ENCODE assay signal across 27 cellular contexts in the genomic region with DNA sequence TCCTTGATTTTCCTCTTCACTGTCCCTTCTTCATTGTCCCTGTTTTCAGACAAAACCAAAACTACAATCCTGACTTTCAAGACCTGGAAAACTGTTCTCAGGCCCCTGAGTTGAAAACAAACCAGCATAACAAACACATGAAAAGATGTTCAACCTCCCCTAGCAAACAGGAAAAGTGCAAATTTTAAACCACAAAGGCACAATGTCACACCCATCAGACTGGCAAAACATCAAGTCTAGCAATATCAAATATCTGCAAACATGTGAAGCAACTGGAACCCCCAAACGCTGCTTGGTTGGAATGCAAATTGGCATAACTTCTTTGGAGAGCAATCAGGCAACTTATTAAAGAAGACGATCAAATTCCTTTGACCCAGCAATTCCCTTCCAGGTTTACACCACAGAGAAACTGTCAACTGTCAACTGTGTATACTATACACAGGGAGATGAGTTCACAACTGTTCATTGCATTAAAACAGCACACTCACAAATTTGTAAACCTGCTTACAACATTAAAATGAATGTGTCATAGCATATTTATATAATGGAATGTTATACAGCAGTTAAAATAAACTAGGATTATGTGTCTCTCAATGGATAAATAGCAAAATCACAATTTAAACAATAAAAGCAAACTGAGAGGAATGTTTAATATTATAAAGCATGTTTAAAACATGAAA. TPM values are rescaled to one million over a fixed set of nuclear protein-coding genes. Genes with fewer than 3 reads are reported as not detected.
DNase-seq lines count a peak whose midpoint lies in the region; ATAC-seq, FAIRE-seq and TF ChIP-seq lines count a peak whose summit lies in the region.
"Had no signal": no experiment of that assay in that cellular context is flagged by ENCODE, and none has a peak within 500 bp of the region (broad histone marks: within the 10 kb centered on the region; RNA-seq: fewer than 3 reads in every experiment).

No MANE protein-coding gene starts in this region.

- H4K20me1 ChIP-seq in IMR-90 (ENCODE audit: insufficient read depth, low read length), result peaks cover 52% of the 10 kb centered on the region; the same call in 1 of the 2 replicates

- no peak overlapping the region for H3K4me2 ChIP-seq in IMR-90 (ENCODE audit: low read depth, low read length)
- H3K4me2 ChIP-seq: SK-N-SH had no signal

- no peak overlapping the region for H3K23ac ChIP-seq in IMR-90 (ENCODE audit: low read depth, low read length)

- peaks cover 28% of the 10 kb centered on the region for H3K4me1 Mint-ChIP-seq in activated T-cell treated with anti-CD3 and anti-CD28 coated beads, Interleukin-2, amount 50 U/mL, for 4 hours (ENCODE audit: low read depth)
- H3K4me1 Mint-ChIP-seq in activated T-cell treated with anti-CD3 and anti-CD28 coated beads, Interleukin-2, amount 50 U/mL, for 24 hours (ENCODE audit: low read depth), result peaks cover 14% of the 10 kb centered on the region
- peaks cover 39% of the 10 kb centered on the region for H3K4me1 Mint-ChIP-seq in stimulated activated memory B cell treated with anti-CD40 and anti-IgM and Interleukin-4, amounts not matched to agents 10 μg/mL and 1 μg/mL and 100 μg/mL, for 72 hours

- H4K5ac ChIP-seq in IMR-90 (ENCODE audit: low read depth, low read length), result no peak overlapping the region

- H2AK9ac ChIP-seq in IMR-90 (replicated peaks; ENCODE audit: low read depth, low read length, poor library complexity), result no peak overlapping the region

- H2BK15ac ChIP-seq in IMR-90 (ENCODE audit: low read depth, low read length), result no peak overlapping the region

- ATAC-seq in activated T-cell treated with anti-CD3 and anti-CD28 coated beads, Interleukin-2, amount 50 U/mL, for 4 hours, result no peak
- ATAC-seq in IMR-90 (ENCODE audit: low read depth), result peak; percentile 59
- ATAC-seq in stimulated activated memory B cell treated with anti-CD40 and anti-IgM and Interleukin-4, amounts not matched to agents 10 μg/mL and 1 μg/mL and 100 μg/mL, for 72 hours, result no peak
- ATAC-seq in GM19328 (IDR thresholded peaks at IDR 0.05; ENCODE audit: unreplicated experiment), result no peak
- no peak for ATAC-seq in sciatic nerve
- ATAC-seq: HCT116, heart left ventricle, left cardiac atrium had no signal

- H3K9me3 ChIP-seq in IMR-90 (ENCODE audit: control insufficient read depth, insufficient read depth, low read length), result no peaks in the 10 kb centered on the region
- H3K9me3 ChIP-seq: BE2C, heart left ventricle, neutrophil, prostate gland, SK-N-SH, upper lobe of left lung had no signal

- peaks cover 6% of the 10 kb centered on the region for H3K4me1 ChIP-seq in IMR-90 (ENCODE audit: control insufficient read depth, insufficient read depth, low read length)
- H3K4me1 ChIP-seq: BE2C had no signal

- dilution Hi-C loops in IMR-90 (cut with HindIII; ENCODE audit: low sequenced_read_pairs, unreplicated experiment), result no loop called here

- peak overlapping the region; percentile 0 for H3K4me3 Mint-ChIP-seq in activated T-cell treated with anti-CD3 and anti-CD28 coated beads, Interleukin-2, amount 50 U/mL, for 4 hours
- no peak overlapping the region for H3K4me3 Mint-ChIP-seq in activated T-cell treated with anti-CD3 and anti-CD28 coated beads, Interleukin-2, amount 50 U/mL, for 24 hours
- no peak overlapping the region for H3K4me3 Mint-ChIP-seq in stimulated activated memory B cell treated with anti-CD40 and anti-IgM and Interleukin-4, amounts not matched to agents 10 μg/mL and 1 μg/mL and 100 μg/mL, for 72 hours

- H3K14ac ChIP-seq in IMR-90 (replicated peaks; ENCODE audit: low read depth, low read length), result no peak overlapping the region

- in situ Hi-C loops in IMR-90 (cut with MboI; ENCODE audit: low sequenced_read_pairs), result no loop called here

- H3K27me3 ChIP-seq in IMR-90 (ENCODE audit: control insufficient read depth, insufficient read depth, low read length), result no peaks in the 10 kb centered on the region
- H3K27me3 ChIP-seq in bronchial epithelial cell (ENCODE audit: control insufficient read depth, insufficient read depth, low read length), result no peaks in the 10 kb centered on the region
- H3K27me3 ChIP-seq: BE2C, heart left ventricle, upper lobe of left lung had no signal

- H2BK120ac ChIP-seq in IMR-90 (ENCODE audit: low read depth, low read length), result no peak overlapping the region

- no peak for DNase-seq in activated T-cell treated with anti-CD3 and anti-CD28 coated beads, Interleukin-2, amount 50 U/mL, for 4 hours
- no peak for DNase-seq in activated T-cell treated with anti-CD3 and anti-CD28 coated beads, Interleukin-2, amount 50 U/mL, for 24 hours
- DNase-seq in IMR-90, result peak; percentile 28
- peak; percentile 23 for DNase-seq in bronchial epithelial cell (ENCODE audit: low read depth)
- no peak for DNase-seq in CD1c-positive myeloid dendritic cell (ENCODE audit: extremely low spot score)
- no peak for DNase-seq in sciatic nerve (ENCODE audit: low spot score)
- DNase-seq: activated naive CD4-positive, alpha-beta T cell treated with Interleukin-2 at 50 U/mL for 16 hours; activated T-cell treated with anti-CD3 and anti-CD28 coated beads, Interleukin-2, amount 50 U/mL, for 1 hour; BE2C; Calu3; central memory CD4-positive, alpha-beta T cell; heart left ventricle; left cardiac atrium; NCI-H2081; NCI-H226; NCI-H748 treated with DMSO at 0.1 percent for 48 hours; SK-N-SH; stimulated activated CD8-positive, alpha-beta memory T cell treated with anti-CD3 and anti-CD28 coated beads, Interleukin-4, amount 100 ng/mL, for 48 hours; T-helper 9 cell; upper lobe of left lung; WERI-Rb-1 had no signal

- 0 out of 2 replicates have a peak overlapping the region, but pooled peaks have one; percentile 29 for H3K18ac ChIP-seq in IMR-90 (ENCODE audit: low read depth, low read length)

- no peak overlapping the region for H4K8ac ChIP-seq in IMR-90 (ENCODE audit: low read depth in 2 of 2, low read length in 2 of 2)

- TF ChIP-seq CTCF in IMR-90 (conservative IDR thresholded peaks at IDR 0.05; ENCODE audit: low read depth, low read length), result no peak
- no peak for TF ChIP-seq CTCF in bronchial epithelial cell (IDR thresholded peaks at IDR 0.05; ENCODE audit: insufficient read depth, low read length, severe bottlenecking)

- H2BK5ac ChIP-seq in IMR-90 (ENCODE audit: low read depth, low read length, poor library complexity, severe bottlenecking), result no peak overlapping the region

- POLR2A ChIA-PET in IMR-90 (lab: Charles Lee; ENCODE audit: unreplicated experiment), result no interaction called here

- CTCF ChIA-PET in IMR-90 (lab: Yijun Ruan, JAX), result no interaction called here

- H3K79me1 ChIP-seq in IMR-90 (ENCODE audit: low read depth in 1 of 2, low read length in 2 of 2), result peaks cover 29 to 70% of the 10 kb centered on the region in 2 experiments

- BruUV-seq in IMR-90 (replicated peaks; lab: Mats Ljungman, UMichigan), result no TSS peak

- no peak overlapping the region for H3K27ac Mint-ChIP-seq in activated T-cell treated with anti-CD3 and anti-CD28 coated beads, Interleukin-2, amount 50 U/mL, for 24 hours
- peak overlapping the region; percentile 14 for H3K27ac Mint-ChIP-seq in stimulated activated memory B cell treated with anti-CD40 and anti-IgM and Interleukin-4, amounts not matched to agents 10 μg/mL and 1 μg/mL and 100 μg/mL, for 72 hours

- no peak for TF ChIP-seq RAD21 in IMR-90 (IDR thresholded peaks at IDR 0.05; ENCODE audit: low read length)

- H4K91ac ChIP-seq in IMR-90 (ENCODE audit: insufficient read depth, low read depth, low read length), result no peak overlapping the region

- intact Hi-C loops in IMR-90 (cut with micrococcal nuclease) (loop anchor here (10.0 kb wide), 2 partner anchors 213 to 1583 kb away; a partner anchor contains a TSS), sciatic nerve (cut with DNase I) (no loop called here)

- no peak for TF ChIP-seq POLR2A in IMR-90 (IDR thresholded peaks at IDR 0.05; ENCODE audit: low read depth, low read length)

- no peak overlapping the region for H2BK20ac ChIP-seq in IMR-90 (ENCODE audit: low read depth, low read length)

- H3K4ac ChIP-seq in IMR-90 (ENCODE audit: low read depth, low read length), result no peak overlapping the region

- H3K4me3 ChIP-seq in IMR-90 (ENCODE audit: insufficient read depth, low read depth, low read length) (no peak overlapping the region), bronchial epithelial cell (ENCODE audit: low read depth, low read length) (no peak overlapping the region)
- H3K4me3 ChIP-seq: heart left ventricle, prostate gland, upper lobe of left lung had no signal

- H2AK5ac ChIP-seq in IMR-90 (ENCODE audit: low read depth, low read length), result no peak overlapping the region

- peaks cover 1% of the 10 kb centered on the region; the same call in 1 of the 2 replicates for H3K36me3 ChIP-seq in IMR-90 (ENCODE audit: control insufficient read depth, insufficient read depth, low read length)
- no peaks in the 10 kb centered on the region for H3K36me3 ChIP-seq in bronchial epithelial cell (ENCODE audit: control insufficient read depth, insufficient read depth, low read length)
- H3K36me3 ChIP-seq: BE2C, heart left ventricle, neutrophil, prostate gland, upper lobe of left lung, WERI-Rb-1 had no signal

- FAIRE-seq in bronchial epithelial cell (lab: Jason Lieb, UNC), result no peak
- FAIRE-seq: astrocyte had no signal

- peaks cover 13% of the 10 kb centered on the region for H3K36me3 Mint-ChIP-seq in activated T-cell treated with anti-CD3 and anti-CD28 coated beads, Interleukin-2, amount 50 U/mL, for 4 hours (ENCODE audit: insufficient read depth)
- H3K36me3 Mint-ChIP-seq in activated T-cell treated with anti-CD3 and anti-CD28 coated beads, Interleukin-2, amount 50 U/mL, for 24 hours (ENCODE audit: low read depth), result no peaks in the 10 kb centered on the region
- H3K36me3 Mint-ChIP-seq in stimulated activated memory B cell treated with anti-CD40 and anti-IgM and Interleukin-4, amounts not matched to agents 10 μg/mL and 1 μg/mL and 100 μg/mL, for 72 hours, result peaks cover 31% of the 10 kb centered on the region

- H3K9ac ChIP-seq in IMR-90 (ENCODE audit: low read depth, low read length), result no peak overlapping the region
- H3K9ac ChIP-seq: SK-N-SH had no signal

- no peak overlapping the region for H3K56ac ChIP-seq in IMR-90 (ENCODE audit: extremely low read depth, insufficient read depth, low read length)

- no peak overlapping the region for H2AFZ ChIP-seq in IMR-90 (replicated peaks; ENCODE audit: low read length, poor library complexity)

- H3K27ac ChIP-seq in IMR-90 (ENCODE audit: insufficient read depth, low read length), result no peak overlapping the region
- H3K27ac ChIP-seq: heart left ventricle, neutrophil, prostate gland, upper lobe of left lung, WERI-Rb-1 had no signal

- H3K9me3 Mint-ChIP-seq in activated T-cell treated with anti-CD3 and anti-CD28 coated beads, Interleukin-2, amount 50 U/mL, for 4 hours, result peaks cover 5% of the 10 kb centered on the region
- H3K9me3 Mint-ChIP-seq in activated T-cell treated with anti-CD3 and anti-CD28 coated beads, Interleukin-2, amount 50 U/mL, for 24 hours, result no peaks in the 10 kb centered on the region
- no peaks in the 10 kb centered on the region for H3K9me3 Mint-ChIP-seq in stimulated activated memory B cell treated with anti-CD40 and anti-IgM and Interleukin-4, amounts not matched to agents 10 μg/mL and 1 μg/mL and 100 μg/mL, for 72 hours

- WGBS in IMR-90 (ENCODE audit: extremely low coverage in 2 of 2, insufficient read length in 1 of 2), 2 experiments, result no CpG with 5 or more reads among the region's 2 CpGs

- no peaks in the 10 kb centered on the region for H3K27me3 Mint-ChIP-seq in activated T-cell treated with anti-CD3 and anti-CD28 coated beads, Interleukin-2, amount 50 U/mL, for 4 hours (ENCODE audit: low read depth)
- H3K27me3 Mint-ChIP-seq in activated T-cell treated with anti-CD3 and anti-CD28 coated beads, Interleukin-2, amount 50 U/mL, for 24 hours, result peaks cover 3% of the 10 kb centered on the region
- no peaks in the 10 kb centered on the region for H3K27me3 Mint-ChIP-seq in stimulated activated memory B cell treated with anti-CD40 and anti-IgM and Interleukin-4, amounts not matched to agents 10 μg/mL and 1 μg/mL and 100 μg/mL, for 72 hours

- H3K9me1 ChIP-seq in IMR-90 (ENCODE audit: insufficient read depth, low read length), result peaks cover 12% of the 10 kb centered on the region

RNA-seq across cellular contexts. Expression of a gene that starts 7.0 kb away (rescaled TPM):
- total RNA-seq in activated T-cell treated with anti-CD3 and anti-CD28 coated beads, Interleukin-2, amount 50 U/mL, for 4 hours, result 10 to 100 TPM in 1 of 3 donors, 1 to 10 TPM in 2; 6.2 to 10.4 (median 7.4) TPM
- total RNA-seq in IMR-90 (2012; rRNA removed) (15.4 and 20.3 TPM in 2 replicates), bronchial epithelial cell (14.7 and 17.2 TPM in 2 replicates), sciatic nerve (130 TPM)
- 6.0 and 9.3 TPM in 2 replicates for polyA plus RNA-seq in IMR-90 (2012; rRNA removed)
- polyA plus RNA-seq in IMR-90 (2012; cell fraction: cytosol; rRNA removed), result 1.5 and 2.0 TPM in 2 replicates
- polyA plus RNA-seq in IMR-90 (2012; cell fraction: nucleus; rRNA removed; ENCODE audit: low replicate concordance), result 1.7 and 8.4 TPM in 2 replicates

Comparison
In these comparisons a context has a peak if more than half of its experiments do, and no peak if none do; other contexts are left out.
1. DNase-seq: peak in IMR-90 (single experiment) and bronchial epithelial cell (single experiment); none in activated T-cell treated with anti-CD3 and anti-CD28 coated beads, Interleukin-2, amount 50 U/mL, for 4 hours (single experiment), activated T-cell treated with anti-CD3 and anti-CD28 coated beads, Interleukin-2, amount 50 U/mL, for 24 hours (single experiment), CD1c-positive myeloid dendritic cell (single experiment) and sciatic nerve (single experiment).